9 cellular contexts compared by ENCODE assay signal in the genomic region with DNA sequence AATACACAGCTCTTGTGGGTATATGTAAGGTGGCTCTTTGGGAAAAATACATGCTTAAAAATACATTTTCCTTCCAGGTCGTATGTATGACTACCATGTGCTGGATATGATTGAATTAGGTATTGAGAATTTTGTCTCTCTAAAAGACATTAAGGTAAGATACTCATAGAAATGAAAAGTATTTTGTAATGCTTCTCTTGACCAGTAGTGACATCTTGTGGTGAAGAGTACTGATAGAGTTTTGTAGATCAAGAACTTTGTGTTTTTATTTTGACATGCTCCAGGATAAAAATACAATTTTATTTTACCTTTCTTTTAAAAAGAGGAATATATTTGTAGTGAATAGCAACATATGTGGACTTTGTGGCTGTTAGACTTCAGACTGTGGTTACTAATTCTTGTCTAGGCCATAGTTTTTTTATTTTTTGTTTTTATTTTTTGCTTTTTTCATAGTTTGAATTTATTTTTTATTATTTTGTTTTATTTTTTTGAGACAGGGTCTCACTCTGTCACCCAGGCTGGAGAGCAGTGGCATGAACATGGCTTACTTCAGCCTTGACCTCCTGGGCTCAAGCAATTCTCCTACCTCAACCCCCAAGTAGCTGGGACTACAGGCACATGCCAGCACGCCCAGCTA. TPM values are rescaled to one million over a fixed set of nuclear protein-coding genes. Genes with fewer than 3 reads are reported as not detected.
DNase-seq lines count a peak whose midpoint lies in the region; TF ChIP-seq lines count a peak whose summit lies in the region.
"Had no signal": no experiment of that assay in that cellular context is flagged by ENCODE, and none has a peak within 500 bp of the region (broad histone marks: within the 10 kb centered on the region; RNA-seq: fewer than 3 reads in every experiment).

No MANE protein-coding gene starts in this region.

- DNase-seq in NCI-H2107 treated with DMSO at 0.1 percent for 48 hours (lab: John Stamatoyannopoulos, UW; ENCODE audit: unreplicated experiment) (peak; percentile 11), NCI-H2107 (lab: John Stamatoyannopoulos, UW) (no peak), NCI-H69 (lab: John Stamatoyannopoulos, UW) (peak; percentile 9), epithelial cell of proximal tubule (ENCODE audit: low read depth) (no peak), putamen (ENCODE audit: low spot score) (peak; percentile 19), HEK293T (ENCODE audit: extremely low spot score) (no peak), iPS-NIHi7 (ENCODE audit: extremely low spot score) (no peak)
- DNase-seq in stimulated activated CD4-positive, alpha-beta T cell treated with anti-CD3 and anti-CD28 coated beads, Interleukin-4, amount 100 ng/mL, for 24 hours, result no peak
- DNase-seq: stimulated activated naive B cell treated with anti-CD40 and anti-IgM and Interleukin-4, amounts not matched to agents 10 μg/mL and 1 μg/mL and 100 μg/mL, for 72 hours had no signal

- no peak overlapping the region for H3K4me3 ChIP-seq in epithelial cell of proximal tubule (ENCODE audit: low read depth, low read length)

- POLR2A ChIA-PET in HEK293T (lab: Yijun Ruan, JAX), result interaction anchor here (1.6 kb wide), 1 partner anchor 18 kb away, joined by 4 read pairs; a partner anchor contains a TSS

- peak; percentile 53 for TF ChIP-seq CTCF in epithelial cell of proximal tubule (conservative IDR thresholded peaks at IDR 0.05; ENCODE audit: low read depth, low read length)

- CTCF ChIA-PET in HEK293T (lab: Yijun Ruan, JAX), result interaction anchor here (1.2 to 1.6 kb wide), 2 partner anchors 11 kb away, joined by 3 to 6 read pairs; no protein-coding TSS in a partner anchor

TF ChIP-seq in HEK293T, 16 proteins besides CTCF, POLR2A, EP300 and RAD21:
- no peak for TF ChIP-seq L3MBTL2 (conservative IDR thresholded peaks at IDR 0.05)

RNA-seq across cellular contexts. Expression of a gene that starts 17.9 kb away (rescaled TPM):
- total RNA-seq in epithelial cell of proximal tubule, result 39.1 and 48.8 TPM in 2 replicates

RNA-seq across cellular contexts. Expression of a gene that starts 41.2 kb away (rescaled TPM):
- 85.0 and 92.5 TPM in 2 replicates for total RNA-seq in epithelial cell of proximal tubule

Comparison
In these comparisons a context has a peak if more than half of its experiments do, and no peak if none do; other contexts are left out.
1. DNase-seq: peak in NCI-H2107 treated with DMSO at 0.1 percent for 48 hours (single experiment), NCI-H69 (single experiment) and putamen (single experiment); none in NCI-H2107 (single experiment), epithelial cell of proximal tubule (single experiment), stimulated activated CD4-positive, alpha-beta T cell treated with anti-CD3 and anti-CD28 coated beads, Interleukin-4, amount 100 ng/mL, for 24 hours (single experiment), HEK293T (single experiment) and iPS-NIHi7 (single experiment).